Comparison of ENCODE assay signal across 1 cellular context in the genomic region with DNA sequence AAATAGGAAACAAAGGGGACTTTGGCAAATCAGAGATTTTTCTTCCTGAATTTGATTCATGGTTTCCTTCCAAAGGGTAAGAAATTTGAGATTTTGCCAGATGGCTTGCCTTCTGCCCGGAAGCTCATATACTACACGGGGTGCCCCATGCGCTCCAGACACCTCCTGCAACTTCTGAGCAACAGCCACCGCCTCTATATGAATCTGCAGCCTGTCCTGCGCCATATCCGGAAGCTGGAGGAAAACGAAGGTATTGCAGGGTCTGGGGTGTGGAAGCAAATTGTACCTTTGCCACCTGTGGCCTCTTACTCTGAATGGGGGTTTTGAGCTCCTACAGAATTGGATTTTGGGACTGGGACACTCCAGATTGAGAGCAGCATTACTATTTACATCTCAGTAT.
TF ChIP-seq lines count a peak whose summit lies in the region.

No MANE protein-coding gene starts in this region.

TF ChIP-seq in IMR-90, 13 proteins besides CTCF, POLR2A, EP300 and RAD21 (continued from another document):
- TF ChIP-seq, protein P1, sequence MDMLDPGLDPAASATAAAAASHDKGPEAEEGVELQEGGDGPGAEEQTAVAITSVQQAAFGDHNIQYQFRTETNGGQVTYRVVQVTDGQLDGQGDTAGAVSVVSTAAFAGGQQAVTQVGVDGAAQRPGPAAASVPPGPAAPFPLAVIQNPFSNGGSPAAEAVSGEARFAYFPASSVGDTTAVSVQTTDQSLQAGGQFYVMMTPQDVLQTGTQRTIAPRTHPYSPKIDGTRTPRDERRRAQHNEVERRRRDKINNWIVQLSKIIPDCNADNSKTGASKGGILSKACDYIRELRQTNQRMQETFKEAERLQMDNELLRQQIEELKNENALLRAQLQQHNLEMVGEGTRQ (IDR thresholded peaks at IDR 0.05; ENCODE audit: low read depth, low read length), result no peak
- TF ChIP-seq RFX5 (IDR thresholded peaks at IDR 0.05; ENCODE audit: low read depth, low read length) (no peak), RCOR1 (IDR thresholded peaks at IDR 0.05; ENCODE audit: insufficient replicate concordance, low read length) (no peak), BHLHE40 (IDR thresholded peaks at IDR 0.05; ENCODE audit: low read depth, low read length) (no peak)
